8 cellular contexts compared by ENCODE assay signal in the genomic region with DNA sequence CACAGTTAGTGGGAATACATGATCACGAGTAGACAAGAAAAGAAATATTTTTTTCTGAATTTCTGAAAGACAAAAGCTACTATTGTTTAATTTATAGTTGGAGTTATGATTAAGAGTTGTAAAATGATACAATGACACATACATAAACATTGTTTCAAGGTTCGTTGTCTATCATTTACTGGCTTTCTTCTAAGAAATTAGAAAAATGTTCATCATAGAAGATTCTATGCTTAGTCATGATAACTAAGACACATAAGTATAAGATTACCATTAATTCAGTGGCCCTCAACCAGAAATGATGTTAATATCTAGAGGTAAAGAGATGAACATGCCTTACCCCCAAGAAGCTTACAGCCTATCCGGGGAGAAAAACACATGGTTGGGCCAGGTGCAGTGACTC.
"Had no signal": no experiment of that assay in that cellular context is flagged by ENCODE, and none has a peak within 500 bp of the region (broad histone marks: within the 10 kb centered on the region; RNA-seq: fewer than 3 reads in every experiment).

No MANE protein-coding gene starts in this region.

- H3K4me3 ChIP-seq: GM23248 had no signal

- H3K27ac ChIP-seq: GM23248, KMS-11 had no signal

- ATAC-seq: HCT116, HepG2 had no signal

- DNase-seq: GM23248, GOT3, H9, HFFc6, KBM-7 had no signal

- H3K4me2 ChIP-seq: KMS-11 had no signal

- H3K9ac ChIP-seq: GM23248, KMS-11 had no signal

- H2AFZ ChIP-seq: GM23248 had no signal
